10 cellular contexts compared by ENCODE assay signal in genomic region chr10:86872757-86873156, GRCh38.
DNase-seq lines count a peak whose midpoint lies in the region; ATAC-seq, FAIRE-seq and TF ChIP-seq lines count a peak whose summit lies in the region.
"Had no signal": no experiment of that assay in that cellular context is flagged by ENCODE, and none has a peak within 500 bp of the region (broad histone marks: within the 10 kb centered on the region; RNA-seq: fewer than 3 reads in every experiment).

No MANE protein-coding gene starts in this region.

- no peaks in the 10 kb centered on the region for H4K20me1 ChIP-seq in endothelial cell of umbilical vein (replicated peaks; ENCODE audit: control insufficient read depth, extremely low read depth, insufficient read depth, low read length)

- H3K9me1 ChIP-seq in endothelial cell of umbilical vein (replicated peaks; ENCODE audit: control insufficient read depth, extremely low read depth, insufficient read depth, low read length) = no peaks in the 10 kb centered on the region

- ATAC-seq in GM21381 (IDR thresholded peaks at IDR 0.05; ENCODE audit: unreplicated experiment) (peak; percentile 74), HG03108 (IDR thresholded peaks at IDR 0.05; ENCODE audit: unreplicated experiment) (no peak), GM21447 (IDR thresholded peaks at IDR 0.05; ENCODE audit: unreplicated experiment) (no peak), GM21786 (IDR thresholded peaks at IDR 0.05; ENCODE audit: unreplicated experiment) (no peak)

- dilution Hi-C loops in endothelial cell of umbilical vein (cut with MboI; ENCODE audit: extremely low pct_ligation_motif_present, low sequenced_read_pairs) = no loop called here

- H3K4me3 Mint-ChIP-seq in osteocyte (ENCODE audit: unreplicated experiment) = no peak overlapping the region
- H3K4me3 Mint-ChIP-seq: activated CD4-positive, alpha-beta memory T cell treated with anti-CD3 and anti-CD28 coated beads, Interleukin-2, amount 10 ng/mL, durations not matched to agents 7 days and 5 days had no signal

- H3K27ac ChIP-seq in endothelial cell of umbilical vein (ENCODE audit: insufficient read depth, low read depth, low read length) = no peak overlapping the region

- POLR2A ChIA-PET in endothelial cell of umbilical vein (lab: Charles Lee) = no interaction called here

- peaks cover 8 to 9% of the 10 kb centered on the region in 2 experiments for H3K27me3 ChIP-seq in endothelial cell of umbilical vein (ENCODE audit: control insufficient read depth in 2 of 2, insufficient read depth in 2 of 2, low read length in 2 of 2)

- no peaks in the 10 kb centered on the region for H3K9me3 Mint-ChIP-seq in osteocyte (ENCODE audit: unreplicated experiment)
- H3K9me3 Mint-ChIP-seq: activated CD4-positive, alpha-beta memory T cell treated with anti-CD3 and anti-CD28 coated beads, Interleukin-2, amount 10 ng/mL, durations not matched to agents 7 days and 5 days had no signal

- H3K36me3 ChIP-seq in endothelial cell of umbilical vein (ENCODE audit: control insufficient read depth in 2 of 2, extremely low read depth in 1 of 2, insufficient read depth in 2 of 2, low read length in 2 of 2) = no peaks in the 10 kb centered on the region

- H3K36me3 Mint-ChIP-seq in osteocyte (ENCODE audit: unreplicated experiment) = peaks cover 13% of the 10 kb centered on the region

- no peak overlapping the region for H3K4me3 ChIP-seq in endothelial cell of umbilical vein (replicated peaks in 1 of 3; ENCODE audit: insufficient read depth in 1 of 3, low read depth in 1 of 3, low read length in 3 of 3)

- TF ChIP-seq CTCF in endothelial cell of umbilical vein (IDR thresholded peaks at IDR 0.05; ENCODE audit: extremely low read depth in 1 of 2, insufficient read depth in 1 of 2, low read depth in 1 of 2, low read length in 2 of 2) (no peak), osteocyte (IDR thresholded peaks at IDR 0.05) (no peak)

- H3K27ac Mint-ChIP-seq in osteocyte (ENCODE audit: unreplicated experiment) = peak overlapping the region; percentile 58
- H3K27ac Mint-ChIP-seq: activated CD4-positive, alpha-beta memory T cell treated with anti-CD3 and anti-CD28 coated beads, Interleukin-2, amount 10 ng/mL, durations not matched to agents 7 days and 5 days had no signal

- CTCF ChIA-PET in endothelial cell of umbilical vein (lab: Charles Lee) = interaction anchor here (0.8 to 1.0 kb wide), 2 partner anchors 16 to 179 kb away, joined by 4 to 5 read pairs; no protein-coding TSS in a partner anchor

- BruUV-seq in endothelial cell of umbilical vein (replicated peaks; lab: Mats Ljungman, UMichigan) = no TSS peak

- no peaks in the 10 kb centered on the region for H3K79me2 ChIP-seq in endothelial cell of umbilical vein (ENCODE audit: control insufficient read depth, insufficient read depth, low read length)

- DNase-seq in NOMO-1 (lab: John Stamatoyannopoulos, UW; ENCODE audit: unreplicated experiment in 2 of 2) = peak; percentile 63
- DNase-seq in endothelial cell of umbilical vein (ENCODE audit: low read depth, low spot score) = peak; percentile 92
- no peak for DNase-seq in osteocyte (ENCODE audit: extremely low spot score, unreplicated experiment)
- DNase-seq in GM19238 (ENCODE audit: insufficient read length, low spot score) = no peak
- DNase-seq: activated CD4-positive, alpha-beta memory T cell treated with anti-CD3 and anti-CD28 coated beads, Interleukin-2, amount 10 ng/mL, durations not matched to agents 7 days and 5 days; DMS 273 treated with DMSO at 0.1 percent for 48 hours had no signal

- H2AFZ ChIP-seq in endothelial cell of umbilical vein (ENCODE audit: low read depth, low read length) = no peak overlapping the region

- intact Hi-C loops in endothelial cell of umbilical vein (cut with micrococcal nuclease) = loop anchor here (2.0 kb wide), 1 partner anchor 124 kb away; no protein-coding TSS in a partner anchor

- no peaks in the 10 kb centered on the region for H3K27me3 Mint-ChIP-seq in osteocyte (ENCODE audit: unreplicated experiment)
- H3K27me3 Mint-ChIP-seq: activated CD4-positive, alpha-beta memory T cell treated with anti-CD3 and anti-CD28 coated beads, Interleukin-2, amount 10 ng/mL, durations not matched to agents 7 days and 5 days had no signal

- peaks cover 40% of the 10 kb centered on the region for H3K4me1 Mint-ChIP-seq in osteocyte (ENCODE audit: unreplicated experiment)

- H3K9ac ChIP-seq in endothelial cell of umbilical vein (replicated peaks; ENCODE audit: extremely low read depth, insufficient read depth, low read length) = no peak overlapping the region

- H3K9me3 ChIP-seq in endothelial cell of umbilical vein (replicated peaks; ENCODE audit: control insufficient read depth, insufficient read depth, low read length) = no peaks in the 10 kb centered on the region

- FAIRE-seq in endothelial cell of umbilical vein (lab: Jason Lieb, UNC) = peak; percentile 61

- peak overlapping the region; percentile 1 for H3K4me2 ChIP-seq in endothelial cell of umbilical vein (ENCODE audit: insufficient read depth, low read length)

- TF ChIP-seq POLR2A in endothelial cell of umbilical vein (IDR thresholded peaks at IDR 0.05; ENCODE audit: low read depth, low read length) = no peak

- peaks cover 29% of the 10 kb centered on the region for H3K4me1 ChIP-seq in endothelial cell of umbilical vein (ENCODE audit: control insufficient read depth, extremely low read depth, insufficient read depth, low read length)

TF ChIP-seq in endothelial cell of umbilical vein, 7 proteins besides CTCF, POLR2A, EP300 and RAD21:
- TF ChIP-seq GATA2 (IDR thresholded peaks at IDR 0.05; ENCODE audit: insufficient read depth, insufficient read length, low read depth, low read length) (peak; percentile 47), MYC (IDR thresholded peaks at IDR 0.05; ENCODE audit: low read depth, low read length) (no peak), FOS (IDR thresholded peaks at IDR 0.05; ENCODE audit: borderline replicate concordance, insufficient read depth, low read length) (peak; percentile 24), POLR2AphosphoS5 (IDR thresholded peaks at IDR 0.05; ENCODE audit: insufficient read depth, low read depth, low read length) (peak; percentile 58)

Comparison
In these comparisons a context has a peak if more than half of its experiments do, and no peak if none do; other contexts are left out.
1. DNase-seq: peak in NOMO-1 (2 of 2) and endothelial cell of umbilical vein (single experiment); none in osteocyte (single experiment) and GM19238 (single experiment).